Comparison of ENCODE assay signal across 19 cellular contexts in genomic region chr1:181181792-181182585, GRCh38.
DNase-seq lines count a peak whose midpoint lies in the region; ATAC-seq and TF ChIP-seq lines count a peak whose summit lies in the region.
"Had no signal": no experiment of that assay in that cellular context is flagged by ENCODE, and none has a peak within 500 bp of the region (broad histone marks: within the 10 kb centered on the region; RNA-seq: fewer than 3 reads in every experiment).

No MANE protein-coding gene starts in this region.

- H3K4me1 ChIP-seq in endodermal cell (ENCODE audit: control insufficient read depth, insufficient read depth, low read length) (peaks cover 7% of the 10 kb centered on the region), skeletal muscle tissue (ENCODE audit: control insufficient read depth in 3 of 3, insufficient read depth in 3 of 3, low read length in 3 of 3) (peaks cover 14 to 42% (median 33%) of the 10 kb centered on the region in 3 donors), GM23248 (ENCODE audit: insufficient read depth) (peaks cover 10% of the 10 kb centered on the region)

- in situ Hi-C loops in GM23248 (cut with MboI): no loop called here

- no peaks in the 10 kb centered on the region for H4K20me1 ChIP-seq in GM23248 (ENCODE audit: insufficient read depth)

- H3K9me3 Mint-ChIP-seq in endodermal cell: peaks cover 8% of the 10 kb centered on the region
- H3K9me3 Mint-ChIP-seq in effector memory CD8-positive, alpha-beta T cell: no peaks in the 10 kb centered on the region
- H3K9me3 Mint-ChIP-seq: CD4-positive, alpha-beta memory T cell; HFFc6 had no signal

- H3K36me3 ChIP-seq in endodermal cell (ENCODE audit: control insufficient read depth, insufficient read depth, low read length) (no peaks in the 10 kb centered on the region), skeletal muscle tissue (ENCODE audit: control insufficient read depth in 3 of 3, insufficient read depth in 3 of 3, low read length in 3 of 3) (no peaks in the 10 kb centered on the region), GM23248 (ENCODE audit: low read depth) (no peaks in the 10 kb centered on the region)

- H3K79me2 ChIP-seq in GM23248 (ENCODE audit: insufficient read depth): no peaks in the 10 kb centered on the region

- H3K9me3 ChIP-seq in endodermal cell (ENCODE audit: control insufficient read depth, low read length) (peaks cover 10% of the 10 kb centered on the region), skeletal muscle tissue (ENCODE audit: control insufficient read depth in 3 of 3, low read length in 3 of 3) (no peaks in the 10 kb centered on the region), GM23248 (ENCODE audit: low read depth) (no peaks in the 10 kb centered on the region)

- DNase-seq in NCI-H1417 (lab: John Stamatoyannopoulos, UW): peak in 2 of 3 experiments; percentile 20 to 47
- DNase-seq in NCI-H1417 treated with DMSO at 0.1 percent for 48 hours (lab: John Stamatoyannopoulos, UW): no peak
- peak; percentile 51 for DNase-seq in NCI-H69 (lab: John Stamatoyannopoulos, UW)
- peak; percentile 52 for DNase-seq in endodermal cell
- DNase-seq in GM23248: no peak
- no peak for DNase-seq in NCI-H2171 treated with DMSO at 0.1 percent for 48 hours (lab: John Stamatoyannopoulos, UW)
- no peak for DNase-seq in effector memory CD8-positive, alpha-beta T cell
- DNase-seq: 8988T; Calu3; CD4-positive, alpha-beta memory T cell; GOT3; HFFc6; NCI-H1092; NCI-H187; NCI-H446; PC-3 had no signal

- no peaks in the 10 kb centered on the region for H3K36me3 Mint-ChIP-seq in endodermal cell (ENCODE audit: low read depth)
- H3K36me3 Mint-ChIP-seq in effector memory CD8-positive, alpha-beta T cell (ENCODE audit: insufficient read depth): no peaks in the 10 kb centered on the region
- H3K36me3 Mint-ChIP-seq: CD4-positive, alpha-beta memory T cell had no signal

- no peak overlapping the region for H3K9ac ChIP-seq in endodermal cell (ENCODE audit: extremely low read depth, low read length, poor library complexity, severe bottlenecking)
- H3K9ac ChIP-seq in skeletal muscle tissue (ENCODE audit: low read depth in 1 of 3, low read length in 3 of 3): no peak overlapping the region
- no peak overlapping the region for H3K9ac ChIP-seq in GM23248

- WGBS in endodermal cell (ENCODE audit: insufficient coverage in 1 of 2, insufficient read length in 1 of 2), 2 experiments: 56 to 64% methylated on average over 8 to 11 of the region's 11 CpGs
- 66 to 72% methylated on average over 11 of the region's 11 CpGs for WGBS in GM23248 (ENCODE audit: low coverage in 1 of 2, low lambda C conversion rate in 2 of 2, missing lambda C conversion rate in 2 of 2), 2 experiments

- no peak for TF ChIP-seq CTCF in endodermal cell (conservative IDR thresholded peaks at IDR 0.05)

- no peaks in the 10 kb centered on the region for H3K9me2 ChIP-seq in GM23248 (ENCODE audit: insufficient read depth)

- peaks cover 37% of the 10 kb centered on the region for H3K4me1 Mint-ChIP-seq in endodermal cell
- H3K4me1 Mint-ChIP-seq in effector memory CD8-positive, alpha-beta T cell (ENCODE audit: low read depth in 2 of 2): peaks cover 4 to 5% of the 10 kb centered on the region in 2 donors

- H3K4me3 Mint-ChIP-seq in endodermal cell: no peak overlapping the region
- no peak overlapping the region for H3K4me3 Mint-ChIP-seq in effector memory CD8-positive, alpha-beta T cell
- H3K4me3 Mint-ChIP-seq: CD4-positive, alpha-beta memory T cell; HFFc6 had no signal

- no peak overlapping the region for H3K4me2 ChIP-seq in GM23248 (ENCODE audit: unreplicated experiment)

- H3K4me3 ChIP-seq in endodermal cell (ENCODE audit: low read length) (no peak overlapping the region), skeletal muscle tissue (ENCODE audit: low read length in 3 of 3) (no peak overlapping the region), GM23248 (no peak overlapping the region)

- H3K27ac Mint-ChIP-seq in endodermal cell: no peak overlapping the region
- H3K27ac Mint-ChIP-seq in effector memory CD8-positive, alpha-beta T cell: no peak overlapping the region
- H3K27ac Mint-ChIP-seq: HFFc6 had no signal

- ATAC-seq in effector memory CD8-positive, alpha-beta T cell (replicated peaks): no peak
- ATAC-seq: HepG2, PC-3 had no signal

- H3K27ac ChIP-seq in endodermal cell (ENCODE audit: low read depth, low read length): no peak overlapping the region
- peak overlapping the region; percentile 10 for H3K27ac ChIP-seq in skeletal muscle tissue (ENCODE audit: low read depth, low read length)
- H3K27ac ChIP-seq in GM23248: no peak overlapping the region
- H3K27ac ChIP-seq: RWPE1 had no signal

- no peak overlapping the region for H2AFZ ChIP-seq in GM23248

- H3K27me3 ChIP-seq in endodermal cell (ENCODE audit: control insufficient read depth, insufficient read depth, low read length, poor library complexity, severe bottlenecking): no peaks in the 10 kb centered on the region
- H3K27me3 ChIP-seq in skeletal muscle tissue (ENCODE audit: control insufficient read depth in 3 of 3, insufficient read depth in 3 of 3, low read length in 3 of 3): peaks cover 0 to 3% (median 0%) of the 10 kb centered on the region in 3 donors
- H3K27me3 ChIP-seq in GM23248 (replicated peaks; ENCODE audit: insufficient read depth): peaks cover 11% of the 10 kb centered on the region

- H3F3A ChIP-seq in GM23248 (ENCODE audit: insufficient read depth): 0 out of 2 replicates have a peak, but pooled peaks cover 8% of the 10 kb centered on the region

- H3K27me3 Mint-ChIP-seq in endodermal cell (ENCODE audit: insufficient read depth): peaks cover 29% of the 10 kb centered on the region
- H3K27me3 Mint-ChIP-seq in effector memory CD8-positive, alpha-beta T cell: peaks cover 32 to 69% of the 10 kb centered on the region in 2 donors

Comparison
In these comparisons a context has a peak if more than half of its experiments do, and no peak if none do; other contexts are left out.
1. DNase-seq: peak in NCI-H1417 (2 of 3), NCI-H69 (single experiment) and endodermal cell (single experiment); none in NCI-H1417 treated with DMSO at 0.1 percent for 48 hours (single experiment), GM23248 (single experiment), NCI-H2171 treated with DMSO at 0.1 percent for 48 hours (single experiment) and effector memory CD8-positive, alpha-beta T cell (0 of 3).